ENCODE assay signal across 2 cellular contexts in the genomic region with DNA sequence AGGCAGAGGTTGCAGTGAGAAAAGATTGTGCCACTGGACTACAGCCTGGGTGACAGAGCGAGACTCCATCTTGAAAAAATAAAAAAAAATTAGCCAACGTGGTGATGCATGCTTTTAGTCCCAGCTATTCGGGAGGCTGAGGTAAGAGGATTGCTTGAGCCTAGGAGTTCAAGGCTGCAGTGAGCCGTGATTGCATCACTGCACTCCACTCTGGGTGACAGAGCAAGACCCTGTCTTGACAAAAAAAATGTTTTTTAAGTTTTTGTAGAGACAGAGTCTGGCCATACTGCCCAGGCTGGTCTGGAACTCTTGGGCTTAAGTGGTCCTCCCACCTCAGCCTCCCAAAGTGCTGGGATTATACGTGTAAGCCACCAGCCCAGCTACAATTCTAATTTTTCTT.
TF ChIP-seq lines count a peak whose summit lies in the region.

No MANE protein-coding gene starts in this region.

TF ChIP-seq in HepG2, 621 proteins besides CTCF, POLR2A, EP300 and RAD21 (continues in another document):
- no peak for TF ChIP-seq ZNF597 (CRISPR knock-in tag; IDR thresholded peaks at IDR 0.05)
- no peak for TF ChIP-seq KLF13 (CRISPR knock-in tag; IDR thresholded peaks at IDR 0.05)
- TF ChIP-seq, protein P1, sequence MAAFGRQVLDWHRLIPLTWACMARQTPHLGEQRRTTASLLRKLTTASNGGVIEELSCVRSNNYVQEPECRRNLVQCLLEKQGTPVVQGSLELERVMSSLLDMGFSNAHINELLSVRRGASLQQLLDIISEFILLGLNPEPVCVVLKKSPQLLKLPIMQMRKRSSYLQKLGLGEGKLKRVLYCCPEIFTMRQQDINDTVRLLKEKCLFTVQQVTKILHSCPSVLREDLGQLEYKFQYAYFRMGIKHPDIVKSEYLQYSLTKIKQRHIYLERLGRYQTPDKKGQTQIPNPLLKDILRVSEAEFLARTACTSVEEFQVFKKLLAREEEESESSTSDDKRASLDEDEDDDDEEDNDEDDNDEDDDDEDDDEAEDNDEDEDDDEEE (CRISPR knock-in tag; IDR thresholded peaks at IDR 0.05) = no peak
- no peak for TF ChIP-seq ZFP36 (IDR thresholded peaks at IDR 0.05; ENCODE audit: borderline replicate concordance, low read depth, low read length, partially characterized antibody)
- TF ChIP-seq BRD4 (CRISPR knock-in tag; IDR thresholded peaks at IDR 0.05) = no peak
- no peak for TF ChIP-seq ASH2L (IDR thresholded peaks at IDR 0.05; ENCODE audit: insufficient read length, low read depth, low read length)
- no peak for TF ChIP-seq NFAT5 (CRISPR knock-in tag; IDR thresholded peaks at IDR 0.05)
- TF ChIP-seq ZNF747 (CRISPR knock-in tag; IDR thresholded peaks at IDR 0.05; ENCODE audit: borderline replicate concordance) = no peak
- TF ChIP-seq CEBPG (CRISPR knock-in tag; IDR thresholded peaks at IDR 0.05) = peak; percentile 28; the same call in 1 of the 2 replicates
- TF ChIP-seq, protein P2, sequence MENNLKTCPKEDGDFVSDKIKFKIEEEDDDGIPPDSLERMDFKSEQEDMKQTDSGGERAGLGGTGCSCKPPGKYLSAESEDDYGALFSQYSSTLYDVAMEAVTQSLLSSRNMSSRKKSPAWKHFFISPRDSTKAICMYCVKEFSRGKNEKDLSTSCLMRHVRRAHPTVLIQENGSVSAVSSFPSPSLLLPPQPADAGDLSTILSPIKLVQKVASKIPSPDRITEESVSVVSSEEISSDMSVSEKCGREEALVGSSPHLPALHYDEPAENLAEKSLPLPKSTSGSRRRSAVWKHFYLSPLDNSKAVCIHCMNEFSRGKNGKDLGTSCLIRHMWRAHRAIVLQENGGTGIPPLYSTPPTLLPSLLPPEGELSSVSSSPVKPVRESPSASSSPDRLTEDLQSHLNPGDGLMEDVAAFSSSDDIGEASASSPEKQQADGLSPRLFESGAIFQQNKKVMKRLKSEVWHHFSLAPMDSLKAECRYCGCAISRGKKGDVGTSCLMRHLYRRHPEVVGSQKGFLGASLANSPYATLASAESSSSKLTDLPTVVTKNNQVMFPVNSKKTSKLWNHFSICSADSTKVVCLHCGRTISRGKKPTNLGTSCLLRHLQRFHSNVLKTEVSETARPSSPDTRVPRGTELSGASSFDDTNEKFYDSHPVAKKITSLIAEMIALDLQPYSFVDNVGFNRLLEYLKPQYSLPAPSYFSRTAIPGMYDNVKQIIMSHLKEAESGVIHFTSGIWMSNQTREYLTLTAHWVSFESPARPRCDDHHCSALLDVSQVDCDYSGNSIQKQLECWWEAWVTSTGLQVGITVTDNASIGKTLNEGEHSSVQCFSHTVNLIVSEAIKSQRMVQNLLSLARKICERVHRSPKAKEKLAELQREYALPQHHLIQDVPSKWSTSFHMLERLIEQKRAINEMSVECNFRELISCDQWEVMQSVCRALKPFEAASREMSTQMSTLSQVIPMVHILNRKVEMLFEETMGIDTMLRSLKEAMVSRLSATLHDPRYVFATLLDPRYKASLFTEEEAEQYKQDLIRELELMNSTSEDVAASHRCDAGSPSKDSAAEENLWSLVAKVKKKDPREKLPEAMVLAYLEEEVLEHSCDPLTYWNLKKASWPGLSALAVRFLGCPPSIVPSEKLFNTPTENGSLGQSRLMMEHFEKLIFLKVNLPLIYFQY (CRISPR knock-in tag; IDR thresholded peaks at IDR 0.05; ENCODE audit: borderline replicate concordance) = no peak
- TF ChIP-seq ZNF547 (CRISPR knock-in tag; IDR thresholded peaks at IDR 0.05) = no peak
- 0 out of 2 replicates have a peak, but pooled peaks have one; percentile 50 for TF ChIP-seq CEBPB (IDR thresholded peaks at IDR 0.05; ENCODE audit: borderline replicate concordance, low read depth, low read length)
- no peak for TF ChIP-seq HOXA9 (CRISPR knock-in tag; IDR thresholded peaks at IDR 0.05; ENCODE audit: borderline replicate concordance)
- no peak for TF ChIP-seq PPARG (CRISPR knock-in tag; conservative IDR thresholded peaks at IDR 0.05)
- no peak for TF ChIP-seq FOXO1 (CRISPR knock-in tag; IDR thresholded peaks at IDR 0.05)

TF ChIP-seq in K562, 482 proteins besides CTCF, POLR2A, EP300 and RAD21:
- TF ChIP-seq SMARCA5 (IDR thresholded peaks at IDR 0.05) = no peak
- no peak for TF ChIP-seq ZNF707 (CRISPR knock-in tag; conservative IDR thresholded peaks at IDR 0.05)
- no peak for TF ChIP-seq CSDE1 (IDR thresholded peaks at IDR 0.05)
- TF ChIP-seq, protein P3, sequence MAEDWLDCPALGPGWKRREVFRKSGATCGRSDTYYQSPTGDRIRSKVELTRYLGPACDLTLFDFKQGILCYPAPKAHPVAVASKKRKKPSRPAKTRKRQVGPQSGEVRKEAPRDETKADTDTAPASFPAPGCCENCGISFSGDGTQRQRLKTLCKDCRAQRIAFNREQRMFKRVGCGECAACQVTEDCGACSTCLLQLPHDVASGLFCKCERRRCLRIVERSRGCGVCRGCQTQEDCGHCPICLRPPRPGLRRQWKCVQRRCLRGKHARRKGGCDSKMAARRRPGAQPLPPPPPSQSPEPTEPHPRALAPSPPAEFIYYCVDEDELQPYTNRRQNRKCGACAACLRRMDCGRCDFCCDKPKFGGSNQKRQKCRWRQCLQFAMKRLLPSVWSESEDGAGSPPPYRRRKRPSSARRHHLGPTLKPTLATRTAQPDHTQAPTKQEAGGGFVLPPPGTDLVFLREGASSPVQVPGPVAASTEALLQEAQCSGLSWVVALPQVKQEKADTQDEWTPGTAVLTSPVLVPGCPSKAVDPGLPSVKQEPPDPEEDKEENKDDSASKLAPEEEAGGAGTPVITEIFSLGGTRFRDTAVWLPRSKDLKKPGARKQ (CRISPR knock-in tag; IDR thresholded peaks at IDR 0.05) = no peak
- TF ChIP-seq NFYB (IDR thresholded peaks at IDR 0.05; ENCODE audit: extremely low read depth, insufficient read length) = no peak
- no peak for TF ChIP-seq ELK1 (CRISPR knock-in tag; IDR thresholded peaks at IDR 0.05)
- peak; percentile 71 for TF ChIP-seq ATF3 (IDR thresholded peaks at IDR 0.05)
- no peak for TF ChIP-seq ATF3 (CRISPR knock-in tag; conservative IDR thresholded peaks at IDR 0.05)
- no peak for TF ChIP-seq PURB (CRISPR knock-in tag; IDR thresholded peaks at IDR 0.05; ENCODE audit: low read depth)
- TF ChIP-seq, protein P4, sequence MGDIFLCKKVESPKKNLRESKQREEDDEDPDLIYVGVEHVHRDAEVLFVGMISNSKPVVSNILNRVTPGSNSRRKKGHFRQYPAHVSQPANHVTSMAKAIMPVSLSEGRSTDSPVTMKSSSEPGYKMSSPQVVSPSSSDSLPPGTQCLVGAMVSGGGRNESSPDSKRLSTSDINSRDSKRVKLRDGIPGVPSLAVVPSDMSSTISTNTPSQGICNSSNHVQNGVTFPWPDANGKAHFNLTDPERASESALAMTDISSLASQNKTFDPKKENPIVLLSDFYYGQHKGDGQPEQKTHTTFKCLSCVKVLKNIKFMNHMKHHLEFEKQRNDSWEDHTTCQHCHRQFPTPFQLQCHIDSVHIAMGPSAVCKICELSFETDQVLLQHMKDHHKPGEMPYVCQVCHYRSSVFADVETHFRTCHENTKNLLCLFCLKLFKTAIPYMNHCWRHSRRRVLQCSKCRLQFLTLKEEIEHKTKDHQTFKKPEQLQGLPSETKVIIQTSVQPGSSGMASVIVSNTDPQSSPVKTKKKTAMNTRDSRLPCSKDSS (IDR thresholded peaks at IDR 0.05; ENCODE audit: low read depth, partially characterized antibody) = no peak
- TF ChIP-seq STAT5B (CRISPR knock-in tag; IDR thresholded peaks at IDR 0.05) = no peak
- no peak for TF ChIP-seq ZNF551 (CRISPR knock-in tag; IDR thresholded peaks at IDR 0.05)
- no peak for TF ChIP-seq KLF6 (CRISPR knock-in tag; IDR thresholded peaks at IDR 0.05; ENCODE audit: borderline replicate concordance)
- no peak for TF ChIP-seq TEAD2 (tag; IDR thresholded peaks at IDR 0.05)
- TF ChIP-seq ZNF511 (CRISPR knock-in tag; IDR thresholded peaks at IDR 0.05) = no peak
- TF ChIP-seq ZNF311 (CRISPR knock-in tag; IDR thresholded peaks at IDR 0.05) = no peak
- no peak for TF ChIP-seq ZBTB8A (IDR thresholded peaks at IDR 0.05; ENCODE audit: partially characterized antibody)
- no peak for TF ChIP-seq RHOXF2B (CRISPR knock-in tag; conservative IDR thresholded peaks at IDR 0.05)
- TF ChIP-seq E2F1 (CRISPR knock-in tag; IDR thresholded peaks at IDR 0.05) = no peak
- TF ChIP-seq CEBPG (CRISPR knock-in tag; IDR thresholded peaks at IDR 0.05) = no peak
- peak in 1 of 2 experiments; percentile 69; a peak in 2 of 4 replicates for TF ChIP-seq CEBPG (tag; conservative IDR thresholded peaks at IDR 0.05 in 1 of 2, IDR thresholded peaks at IDR 0.05 in 1 of 2)
- peak; percentile 37 for TF ChIP-seq CEBPB (tag; IDR thresholded peaks at IDR 0.05)
- no peak for TF ChIP-seq ZSCAN29 (IDR thresholded peaks at IDR 0.05)
- TF ChIP-seq ZNF507 (tag; conservative IDR thresholded peaks at IDR 0.05) = no peak
- TF ChIP-seq ILK (tag; IDR thresholded peaks at IDR 0.05; ENCODE audit: borderline replicate concordance, low read depth) = no peak
TF ChIP-seq in K562: peak in this region for 3.
